In the genomic region with DNA sequence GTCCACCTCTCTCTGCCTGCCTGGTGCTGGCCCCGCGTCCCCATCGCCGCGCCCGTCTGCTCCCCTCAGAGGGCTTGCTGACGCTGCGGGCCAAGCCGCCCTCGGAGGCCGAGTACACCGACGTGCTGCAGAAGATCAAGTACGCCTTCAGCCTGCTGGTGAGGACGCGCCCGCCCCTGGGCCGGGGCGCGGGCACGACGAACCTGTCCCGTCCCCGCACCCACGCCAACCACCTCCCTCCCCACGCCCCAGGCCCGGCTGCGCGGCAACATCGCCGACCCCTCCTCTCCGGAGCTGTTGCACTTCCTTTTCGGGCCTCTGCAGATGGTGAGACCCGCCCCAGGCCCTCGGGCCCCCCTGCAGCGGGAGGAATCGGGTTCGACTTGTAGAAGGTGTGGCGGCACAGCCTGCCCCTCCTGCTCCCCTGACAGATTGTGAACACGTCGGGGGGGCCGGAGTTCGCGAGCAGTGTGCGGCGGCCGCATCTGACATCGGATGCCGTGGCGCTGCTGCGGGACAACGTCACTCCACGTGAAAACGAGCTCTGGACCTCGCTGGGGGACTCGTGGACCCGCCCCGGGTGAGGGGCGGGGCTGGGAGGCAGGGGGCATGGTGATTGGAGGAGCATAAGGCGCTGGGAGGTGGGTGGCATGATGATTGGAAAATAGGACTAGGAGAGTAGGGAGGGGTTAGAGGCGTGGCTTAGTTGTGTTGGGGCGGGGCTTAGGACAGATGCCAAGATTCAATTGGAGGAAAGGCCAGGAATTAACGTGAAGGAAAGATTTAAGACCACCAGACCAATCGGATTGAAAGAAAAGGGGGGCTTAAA, we compare ENCODE assay signal across 8 cellular contexts. TPM values are rescaled to one million over a fixed set of nuclear protein-coding genes. Genes with fewer than 3 reads are reported as not detected.
DNase-seq lines count a peak whose midpoint lies in the region; ATAC-seq, FAIRE-seq and TF ChIP-seq lines count a peak whose summit lies in the region.

No MANE protein-coding gene starts in this region.

- peak; percentile 52 for DNase-seq in GM12865 (ENCODE audit: low read depth)
- DNase-seq in SK-MEL-5 (ENCODE audit: low read depth, low spot score): peak; percentile 69
- DNase-seq in mesenchymal stem cell: peak; percentile 58
- DNase-seq in SIG-M5 treated with dmso at 0.1 percent for 504 hours (lab: John Stamatoyannopoulos, UW; ENCODE audit: unreplicated experiment): no peak
- DNase-seq in GM19239 (ENCODE audit: insufficient read length, low spot score): no peak
- DNase-seq in GOT3 (lab: John Stamatoyannopoulos, UW): no peak

- H3K18ac ChIP-seq in mesenchymal stem cell (ENCODE audit: low read depth in 1 of 2, low read length in 2 of 2): no peak overlapping the region

- H3K9me3 ChIP-seq in mesenchymal stem cell (ENCODE audit: control insufficient read depth, low read length): no peaks in the 10 kb centered on the region

- H3K36me3 ChIP-seq in mesenchymal stem cell (ENCODE audit: control insufficient read depth in 1 of 2, insufficient read depth in 2 of 2, low read depth in 1 of 2, low read length in 2 of 2): no peaks in the 10 kb centered on the region

- peaks cover 30% of the 10 kb centered on the region for H3K4me1 Mint-ChIP-seq in brain

- no peak overlapping the region for H4K8ac ChIP-seq in mesenchymal stem cell (ENCODE audit: low read length)

- TF ChIP-seq CTCF in GM12865 (IDR thresholded peaks at IDR 0.05; ENCODE audit: insufficient read depth, low read depth, low read length, missing control alignments): no peak
- TF ChIP-seq CTCF in brain (conservative IDR thresholded peaks at IDR 0.05): no peak

- H2BK15ac ChIP-seq in mesenchymal stem cell (ENCODE audit: low read depth, poor library complexity, severe bottlenecking): no peak overlapping the region

- in situ Hi-C loops in SK-MEL-5 (cut with HindIII; ENCODE audit: low pct_unique_long_range_greater_than_20kb, low sequenced_read_pairs): no loop called here

- no peak overlapping the region for H3K23ac ChIP-seq in mesenchymal stem cell (ENCODE audit: low read length in 2 of 2)

- H3K27ac ChIP-seq in mesenchymal stem cell (ENCODE audit: low read length, poor library complexity, severe bottlenecking): no peak overlapping the region

- peak overlapping the region in 1 of 2 experiments; percentile 34 for H2BK12ac ChIP-seq in mesenchymal stem cell (ENCODE audit: low read length in 2 of 2)

- H2BK120ac ChIP-seq in mesenchymal stem cell (ENCODE audit: low read depth, low read length): no peak overlapping the region

- peaks cover 69 to 81% of the 10 kb centered on the region in 2 experiments for H3K27me3 ChIP-seq in mesenchymal stem cell (ENCODE audit: control insufficient read depth in 1 of 2, insufficient read depth in 1 of 2, low read length in 2 of 2)

- peaks cover 75% of the 10 kb centered on the region for H3K27me3 Mint-ChIP-seq in brain

- H3K4me1 ChIP-seq in mesenchymal stem cell (ENCODE audit: control insufficient read depth, insufficient read depth, low read depth, low read length): peaks cover 35% of the 10 kb centered on the region

- FAIRE-seq in GM19239 (lab: Jason Lieb, UNC): no peak

- no peaks in the 10 kb centered on the region for H3K79me1 ChIP-seq in mesenchymal stem cell (replicated peaks; ENCODE audit: low read length, poor library complexity, severe bottlenecking)

- H3K9me3 Mint-ChIP-seq in brain: peaks cover 0 to 12% (median 3%) of the 10 kb centered on the region in 5 experiments

- no peak overlapping the region for H2AK5ac ChIP-seq in mesenchymal stem cell (ENCODE audit: low read length, severe bottlenecking)

- H3K4me3 ChIP-seq in GM12865 (ENCODE audit: low read depth, low read length): no peak overlapping the region
- peak overlapping the region in 1 of 2 experiments; percentile 30 for H3K4me3 ChIP-seq in mesenchymal stem cell (ENCODE audit: insufficient read depth in 1 of 2, low read depth in 1 of 2, low read length in 2 of 2)

- H3K4ac ChIP-seq in mesenchymal stem cell (ENCODE audit: low read depth in 1 of 2, low read length in 2 of 2): no peak overlapping the region

- H4K91ac ChIP-seq in mesenchymal stem cell (ENCODE audit: low read length): no peak overlapping the region

- H3K27ac Mint-ChIP-seq in brain: peak overlapping the region in 3 of 5 experiments; percentile 2 to 86 (median 60)

- H3K36me3 Mint-ChIP-seq in brain: no peaks in the 10 kb centered on the region

- no peak overlapping the region for H3K9ac ChIP-seq in mesenchymal stem cell (ENCODE audit: low read length)

- 29% methylated on average over 64 of the region's 64 CpGs for WGBS in mesenchymal stem cell

- H2AFZ ChIP-seq in mesenchymal stem cell (ENCODE audit: low read depth, low read length): no peak overlapping the region

- H3K4me3 Mint-ChIP-seq in brain: peak overlapping the region; percentile 75 to 94 (median 83)

- peak overlapping the region; percentile 14 for H3K4me2 ChIP-seq in mesenchymal stem cell (ENCODE audit: low read length, poor library complexity, severe bottlenecking)

- no peak for ATAC-seq in HG03469 (IDR thresholded peaks at IDR 0.05; ENCODE audit: unreplicated experiment)

- H3K14ac ChIP-seq in mesenchymal stem cell (ENCODE audit: low read length in 2 of 2): no peak overlapping the region

- H2BK5ac ChIP-seq in mesenchymal stem cell (ENCODE audit: low read depth, low read length, poor library complexity, severe bottlenecking): no peak overlapping the region

RNA-seq across cellular contexts. Expression of gene EPS8L1, which starts 6.6 kb away (rescaled TPM):
- total RNA-seq in SK-MEL-5 (2014; rRNA removed; shearing (Covaris generic)): 8.1 and 8.7 TPM in 2 replicates
- 5.6 and 9.7 TPM in 2 replicates for polyA plus RNA-seq in SK-MEL-5 (2015; cell fraction: cytosol; rRNA removed)
- polyA plus RNA-seq in SK-MEL-5 (2015; cell fraction: nucleus; rRNA removed): 11.6 and 14.7 TPM in 2 replicates
- polyA plus RNA-seq in brain (ENCODE audit: insufficient read depth, low read depth, low replicate concordance): 5.5 TPM
- polyA plus RNA-seq in mesenchymal stem cell (2013, experiment 1 of 2): 5.2 TPM
- 4.9 TPM for polyA plus RNA-seq in mesenchymal stem cell (2013, experiment 2 of 2)

RNA-seq across cellular contexts. Expression of gene RDH13, which starts 19.3 kb away (rescaled TPM):
- total RNA-seq in SK-MEL-5 (2014; rRNA removed; shearing (Covaris generic)): 18.1 and 20.7 TPM in 2 replicates
- polyA plus RNA-seq in SK-MEL-5 (2015; cell fraction: cytosol; rRNA removed): 18.2 and 24.7 TPM in 2 replicates
- polyA plus RNA-seq in SK-MEL-5 (2015; cell fraction: nucleus; rRNA removed): 44.7 and 49.7 TPM in 2 replicates
- 4.8 TPM for polyA plus RNA-seq in brain (ENCODE audit: insufficient read depth, low read depth, low replicate concordance)
- 5.1 TPM for polyA plus RNA-seq in mesenchymal stem cell (2013, experiment 1 of 2)
- 5.3 TPM for polyA plus RNA-seq in mesenchymal stem cell (2013, experiment 2 of 2)

RNA-seq across cellular contexts. Expression of gene PPP1R12C, which starts 35.2 kb away (rescaled TPM):
- total RNA-seq in SK-MEL-5 (2014; rRNA removed; shearing (Covaris generic)): 30.0 and 35.1 TPM in 2 replicates
- polyA plus RNA-seq in SK-MEL-5 (2015; cell fraction: cytosol; rRNA removed): 45.1 and 58.9 TPM in 2 replicates
- polyA plus RNA-seq in SK-MEL-5 (2015; cell fraction: nucleus; rRNA removed): 361 and 441 TPM in 2 replicates
- 56.9 TPM for polyA plus RNA-seq in brain (ENCODE audit: insufficient read depth, low read depth, low replicate concordance)
- 83.1 TPM for polyA plus RNA-seq in mesenchymal stem cell (2013, experiment 1 of 2)
- 80.0 TPM for polyA plus RNA-seq in mesenchymal stem cell (2013, experiment 2 of 2)

RNA-seq across cellular contexts. Expression of gene GP6, which starts 44.2 kb away (rescaled TPM):
- total RNA-seq in SK-MEL-5 (2014; rRNA removed; shearing (Covaris generic)): not detected in 2 replicates
- polyA plus RNA-seq in SK-MEL-5 (2015; cell fraction: cytosol; rRNA removed): 0.24 TPM in 1 of 2 replicates, not detected in the other
- not detected in 2 replicates for polyA plus RNA-seq in SK-MEL-5 (2015; cell fraction: nucleus; rRNA removed)
- not detected for polyA plus RNA-seq in brain (ENCODE audit: insufficient read depth, low read depth, low replicate concordance)
- polyA plus RNA-seq in mesenchymal stem cell (2013, experiment 1 of 2): not detected
- polyA plus RNA-seq in mesenchymal stem cell (2013, experiment 2 of 2): not detected

Comparison
In these comparisons a context has a peak if more than half of its experiments do, and no peak if none do; other contexts are left out.
1. DNase-seq: peak in GM12865 (single experiment), SK-MEL-5 (single experiment) and mesenchymal stem cell (single experiment); none in SIG-M5 treated with dmso at 0.1 percent for 504 hours (single experiment), GM19239 (single experiment) and GOT3 (single experiment).